ENCODE assay signal across 21 cellular contexts in genomic region chr6:31365864-31366263, GRCh38.
"Had no signal": no experiment of that assay in that cellular context is flagged by ENCODE, and none has a peak within 500 bp of the region (broad histone marks: within the 10 kb centered on the region; RNA-seq: fewer than 3 reads in every experiment).

No MANE protein-coding gene starts in this region.

- H3K9me3 ChIP-seq: ascending aorta, body of pancreas had no signal

- H3K27ac Mint-ChIP-seq: activated CD8-positive, alpha-beta T cell treated with anti-CD3 and anti-CD28 coated beads for 36 hours; activated T-helper 1 cell treated with anti-CD3 and anti-CD28 coated beads, Interleukin-12 subunit alpha, Interleukin-12 subunit beta, Interleukin-2, Interleukin-4 antibody, amounts not matched to agents 30 ng/mL and 10 ng/mL and 1 ng/mL, durations not matched to agents 14 hours and 24 hours and 36 hours had no signal

- H3K36me3 ChIP-seq: ascending aorta had no signal

- DNase-seq: activated CD4-positive, alpha-beta T cell treated with anti-CD3 and anti-CD28 coated beads for 36 hours; activated CD4-positive, CD25-positive, alpha-beta regulatory T cell; activated CD8-positive, alpha-beta memory T cell treated with anti-CD3 and anti-CD28 coated beads, Interleukin-2, amount 50 U/mL, for 4 hours; activated CD8-positive, alpha-beta T cell treated with anti-CD3 and anti-CD28 coated beads for 36 hours; activated effector memory CD4-positive, alpha-beta T cell treated with anti-CD3 and anti-CD28 coated beads, Interleukin-2, amount 50 U/mL, for 16 hours; activated naive CD4-positive, alpha-beta T cell treated with Interleukin-2 at 50 U/mL for 16 hours; amniotic stem cell; body of pancreas; central memory CD4-positive, alpha-beta T cell; KG1; NCI-H1092; NCI-H1417; NCI-H1930; NCI-H2171; NCI-H2227 treated with DMSO at 0.1 percent for 48 hours; NCI-H526; NCI-H82; SIG-M5 had no signal

- H3K27ac ChIP-seq: ascending aorta, body of pancreas, VCaP had no signal

- H3K27me3 ChIP-seq: ascending aorta, body of pancreas had no signal

- H3K4me3 ChIP-seq: body of pancreas had no signal
